Comparison of ENCODE assay signal across 14 cellular contexts in genomic region chr20:19867940-19868371, GRCh38.
DNase-seq lines count a peak whose midpoint lies in the region; ATAC-seq, FAIRE-seq and TF ChIP-seq lines count a peak whose summit lies in the region.
"Had no signal": no experiment of that assay in that cellular context is flagged by ENCODE, and none has a peak within 500 bp of the region (broad histone marks: within the 10 kb centered on the region; RNA-seq: fewer than 3 reads in every experiment).

No MANE protein-coding gene starts in this region.

- FAIRE-seq in RCC 7860 (lab: Jason Lieb, UNC) = no peak

- intact Hi-C loops in left lung (cut with DNase I) = no loop called here

- no peak for TF ChIP-seq CTCF in HL-60 (IDR thresholded peaks at IDR 0.05; ENCODE audit: insufficient read depth, low read length)
- no peak for TF ChIP-seq CTCF in left lung (IDR thresholded peaks at IDR 0.05)

- H3K4me3 ChIP-seq in HL-60 (replicated peaks; ENCODE audit: insufficient read depth, low read length) (no peak overlapping the region), left lung (no peak overlapping the region)
- H3K4me3 ChIP-seq: cardiac muscle cell, neural progenitor cell, SK-N-MC, smooth muscle cell had no signal

- peak overlapping the region; percentile 53 for H3K27ac ChIP-seq in HL-60 (replicated peaks)
- peak overlapping the region in 1 of 2 donors; percentile 77 for H3K27ac ChIP-seq in left lung
- H3K27ac ChIP-seq in substantia nigra (ENCODE audit: low read depth, low read length, poor library complexity, severe bottlenecking) = peak overlapping the region; percentile 2
- H3K27ac ChIP-seq: cardiac muscle cell, neural progenitor cell, SK-N-MC, VCaP had no signal

- no peaks in the 10 kb centered on the region for H3K27me3 ChIP-seq in HL-60 (ENCODE audit: insufficient read depth, poor library complexity, severe bottlenecking)
- H3K27me3 ChIP-seq in left lung = no peaks in the 10 kb centered on the region
- H3K27me3 ChIP-seq: cardiac muscle cell, neural progenitor cell had no signal

- H3K4me1 ChIP-seq in left lung = peaks cover 0 to 23% of the 10 kb centered on the region in 2 donors
- H3K4me1 ChIP-seq: neural progenitor cell had no signal

- ATAC-seq in left lung = peak; percentile 73
- ATAC-seq in GM21390 (IDR thresholded peaks at IDR 0.05; ENCODE audit: unreplicated experiment) = no peak
- no peak for ATAC-seq in HG03280 (IDR thresholded peaks at IDR 0.05; ENCODE audit: unreplicated experiment)
- ATAC-seq: stimulated activated naive CD8-positive, alpha-beta T cell treated with anti-CD3 and anti-CD28 coated beads, Interleukin-15, amount 100 ng/mL, for 72 hours had no signal

- no peaks in the 10 kb centered on the region for H3K36me3 ChIP-seq in left lung
- H3K36me3 ChIP-seq: cardiac muscle cell, neural progenitor cell had no signal

- no peaks in the 10 kb centered on the region for H3K9me3 ChIP-seq in left lung

- DNase-seq in HL-60 (ENCODE audit: low read depth in 1 of 2, low spot score in 1 of 2) (peak; percentile 6 to 78), SKM-1 treated with dmso at 0.1 percent for 144 hours (lab: John Stamatoyannopoulos, UW; ENCODE audit: unreplicated experiment) (peak; percentile 88), left lung (peak; percentile 75 to 83), substantia nigra (lab: John Stamatoyannopoulos, UW) (peak in 21 of 49 donors; percentile 6 to 64 (median 27)), RCC 7860 (ENCODE audit: low spot score) (no peak)
- DNase-seq: Calu3; stimulated activated naive CD8-positive, alpha-beta T cell treated with anti-CD3 and anti-CD28 coated beads, Interleukin-15, amount 100 ng/mL, for 72 hours had no signal
